1 cellular context compared by ENCODE assay signal in the genomic region with DNA sequence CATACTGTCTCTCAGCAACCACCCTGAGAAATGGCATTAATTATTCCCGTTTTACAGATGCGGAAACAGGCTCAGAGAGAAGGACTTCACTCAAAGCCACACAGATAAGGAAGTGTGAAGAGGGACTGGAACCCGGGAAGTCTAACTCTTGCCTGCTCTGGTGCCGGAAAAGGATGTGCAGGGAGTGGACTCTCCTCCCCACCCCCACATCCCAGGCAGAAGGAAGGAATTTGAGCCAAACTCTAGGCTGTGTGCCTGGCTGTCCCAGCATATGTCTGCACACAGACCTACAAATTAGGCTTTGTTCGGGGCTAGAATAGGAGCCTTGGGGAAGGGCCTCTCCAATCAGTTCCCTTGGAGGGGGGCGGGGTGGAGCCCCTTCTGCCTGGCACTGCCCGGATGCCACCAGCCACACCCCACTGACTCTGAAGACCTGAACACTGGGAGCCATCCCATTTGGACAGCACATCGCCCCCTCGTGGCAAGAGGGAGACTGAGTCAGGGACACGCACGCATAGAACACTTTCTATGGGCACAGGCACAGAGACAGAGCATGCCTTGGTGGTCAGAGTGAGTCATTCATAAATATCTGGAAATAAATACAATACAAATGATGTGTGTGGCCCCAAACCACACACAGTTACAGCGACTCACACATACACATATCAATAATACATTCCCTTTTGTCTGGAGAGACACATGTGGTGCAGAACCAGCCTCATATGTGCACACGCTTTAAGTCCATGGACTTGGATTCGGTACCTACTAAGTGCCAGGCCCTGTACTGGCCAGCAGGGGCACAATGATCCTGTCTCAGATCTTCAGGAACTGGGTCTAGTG.
A peak's percentile ranks its signal among the peaks of the same experiment; 100 is the strongest.
TF ChIP-seq lines count a peak whose summit lies in the region.

No MANE protein-coding gene starts in this region.

TF ChIP-seq in HepG2, 621 proteins besides CTCF, POLR2A, EP300 and RAD21 (continued from another document and continues in another):
- TF ChIP-seq PHF21A (CRISPR knock-in tag; IDR thresholded peaks at IDR 0.05): no peak
- TF ChIP-seq NFIB (CRISPR knock-in tag; IDR thresholded peaks at IDR 0.05; ENCODE audit: borderline replicate concordance): no peak
- TF ChIP-seq, protein P1, sequence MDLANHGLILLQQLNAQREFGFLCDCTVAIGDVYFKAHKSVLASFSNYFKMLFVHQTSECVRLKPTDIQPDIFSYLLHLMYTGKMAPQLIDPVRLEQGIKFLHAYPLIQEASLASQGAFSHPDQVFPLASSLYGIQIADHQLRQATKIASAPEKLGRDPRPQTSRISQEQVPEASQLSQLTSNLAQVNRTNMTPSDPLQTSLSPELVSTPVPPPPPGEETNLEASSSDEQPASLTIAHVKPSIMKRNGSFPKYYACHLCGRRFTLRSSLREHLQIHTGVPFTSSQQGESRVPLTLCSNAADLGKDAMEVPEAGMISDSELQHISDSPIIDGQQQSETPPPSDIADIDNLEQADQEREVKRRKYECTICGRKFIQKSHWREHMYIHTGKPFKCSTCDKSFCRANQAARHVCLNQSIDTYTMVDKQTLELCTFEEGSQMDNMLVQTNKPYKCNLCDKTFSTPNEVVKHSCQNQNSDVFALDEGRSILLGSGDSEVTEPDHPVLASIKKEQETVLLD (CRISPR knock-in tag; IDR thresholded peaks at IDR 0.05; ENCODE audit: low read depth): no peak
- TF ChIP-seq, protein P2, sequence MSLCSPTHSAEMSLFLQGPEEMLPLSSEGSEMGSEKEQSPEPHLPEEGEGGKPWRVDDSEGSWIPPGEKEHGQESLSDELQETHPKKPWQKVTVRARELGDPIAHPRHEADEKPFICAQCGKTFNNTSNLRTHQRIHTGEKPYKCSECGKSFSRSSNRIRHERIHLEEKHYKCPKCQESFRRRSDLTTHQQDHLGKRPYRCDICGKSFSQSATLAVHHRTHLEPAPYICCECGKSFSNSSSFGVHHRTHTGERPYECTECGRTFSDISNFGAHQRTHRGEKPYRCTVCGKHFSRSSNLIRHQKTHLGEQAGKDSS (CRISPR knock-in tag; IDR thresholded peaks at IDR 0.05; ENCODE audit: borderline replicate concordance, low read depth): 0 out of 2 replicates have a peak, but pooled peaks have one; percentile 31
- TF ChIP-seq, protein P3, sequence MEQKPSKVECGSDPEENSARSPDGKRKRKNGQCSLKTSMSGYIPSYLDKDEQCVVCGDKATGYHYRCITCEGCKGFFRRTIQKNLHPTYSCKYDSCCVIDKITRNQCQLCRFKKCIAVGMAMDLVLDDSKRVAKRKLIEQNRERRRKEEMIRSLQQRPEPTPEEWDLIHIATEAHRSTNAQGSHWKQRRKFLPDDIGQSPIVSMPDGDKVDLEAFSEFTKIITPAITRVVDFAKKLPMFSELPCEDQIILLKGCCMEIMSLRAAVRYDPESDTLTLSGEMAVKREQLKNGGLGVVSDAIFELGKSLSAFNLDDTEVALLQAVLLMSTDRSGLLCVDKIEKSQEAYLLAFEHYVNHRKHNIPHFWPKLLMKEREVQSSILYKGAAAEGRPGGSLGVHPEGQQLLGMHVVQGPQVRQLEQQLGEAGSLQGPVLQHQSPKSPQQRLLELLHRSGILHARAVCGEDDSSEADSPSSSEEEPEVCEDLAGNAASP (CRISPR knock-in tag; IDR thresholded peaks at IDR 0.05; ENCODE audit: borderline replicate concordance): peak; percentile 28; the same call in 1 of the 2 replicates
- TF ChIP-seq KLF16 (CRISPR knock-in tag; IDR thresholded peaks at IDR 0.05): no peak
- TF ChIP-seq BHLHE40 (IDR thresholded peaks at IDR 0.05; ENCODE audit: low read length): peak; percentile 28; the same call in 1 of the 2 replicates
- no peak for TF ChIP-seq ZFYVE20 (CRISPR knock-in tag; IDR thresholded peaks at IDR 0.05; ENCODE audit: borderline replicate concordance, low read depth)
- TF ChIP-seq, protein P4, sequence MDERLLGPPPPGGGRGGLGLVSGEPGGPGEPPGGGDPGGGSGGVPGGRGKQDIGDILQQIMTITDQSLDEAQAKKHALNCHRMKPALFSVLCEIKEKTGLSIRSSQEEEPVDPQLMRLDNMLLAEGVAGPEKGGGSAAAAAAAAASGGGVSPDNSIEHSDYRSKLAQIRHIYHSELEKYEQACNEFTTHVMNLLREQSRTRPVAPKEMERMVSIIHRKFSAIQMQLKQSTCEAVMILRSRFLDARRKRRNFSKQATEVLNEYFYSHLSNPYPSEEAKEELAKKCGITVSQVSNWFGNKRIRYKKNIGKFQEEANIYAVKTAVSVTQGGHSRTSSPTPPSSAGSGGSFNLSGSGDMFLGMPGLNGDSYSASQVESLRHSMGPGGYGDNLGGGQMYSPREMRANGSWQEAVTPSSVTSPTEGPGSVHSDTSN (CRISPR knock-in tag; IDR thresholded peaks at IDR 0.05): no peak
- TF ChIP-seq ZBTB20 (CRISPR knock-in tag; IDR thresholded peaks at IDR 0.05; ENCODE audit: borderline replicate concordance, low read depth): no peak
- TF ChIP-seq ZSCAN9 (CRISPR knock-in tag; IDR thresholded peaks at IDR 0.05; ENCODE audit: borderline replicate concordance): no peak
- TF ChIP-seq PHF8 (CRISPR knock-in tag; IDR thresholded peaks at IDR 0.05): peak; percentile 37; the same call in 1 of the 2 replicates
- TF ChIP-seq, protein P5, sequence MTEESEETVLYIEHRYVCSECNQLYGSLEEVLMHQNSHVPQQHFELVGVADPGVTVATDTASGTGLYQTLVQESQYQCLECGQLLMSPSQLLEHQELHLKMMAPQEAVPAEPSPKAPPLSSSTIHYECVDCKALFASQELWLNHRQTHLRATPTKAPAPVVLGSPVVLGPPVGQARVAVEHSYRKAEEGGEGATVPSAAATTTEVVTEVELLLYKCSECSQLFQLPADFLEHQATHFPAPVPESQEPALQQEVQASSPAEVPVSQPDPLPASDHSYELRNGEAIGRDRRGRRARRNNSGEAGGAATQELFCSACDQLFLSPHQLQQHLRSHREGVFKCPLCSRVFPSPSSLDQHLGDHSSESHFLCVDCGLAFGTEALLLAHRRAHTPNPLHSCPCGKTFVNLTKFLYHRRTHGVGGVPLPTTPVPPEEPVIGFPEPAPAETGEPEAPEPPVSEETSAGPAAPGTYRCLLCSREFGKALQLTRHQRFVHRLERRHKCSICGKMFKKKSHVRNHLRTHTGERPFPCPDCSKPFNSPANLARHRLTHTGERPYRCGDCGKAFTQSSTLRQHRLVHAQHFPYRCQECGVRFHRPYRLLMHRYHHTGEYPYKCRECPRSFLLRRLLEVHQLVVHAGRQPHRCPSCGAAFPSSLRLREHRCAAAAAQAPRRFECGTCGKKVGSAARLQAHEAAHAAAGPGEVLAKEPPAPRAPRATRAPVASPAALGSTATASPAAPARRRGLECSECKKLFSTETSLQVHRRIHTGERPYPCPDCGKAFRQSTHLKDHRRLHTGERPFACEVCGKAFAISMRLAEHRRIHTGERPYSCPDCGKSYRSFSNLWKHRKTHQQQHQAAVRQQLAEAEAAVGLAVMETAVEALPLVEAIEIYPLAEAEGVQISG (CRISPR knock-in tag; IDR thresholded peaks at IDR 0.05): peak; percentile 64
- no peak for TF ChIP-seq ZNF34 (CRISPR knock-in tag; IDR thresholded peaks at IDR 0.05; ENCODE audit: borderline replicate concordance)
- TF ChIP-seq HNF4A (CRISPR knock-in tag; IDR thresholded peaks at IDR 0.05): no peak
- 0 out of 2 replicates have a peak, but pooled peaks have one; percentile 15 for TF ChIP-seq ZNF292 (CRISPR knock-in tag; IDR thresholded peaks at IDR 0.05; ENCODE audit: borderline replicate concordance, low read depth)
- no peak for TF ChIP-seq ZNF777 (CRISPR knock-in tag; IDR thresholded peaks at IDR 0.05)
- no peak for TF ChIP-seq HNRNPLL (IDR thresholded peaks at IDR 0.05; ENCODE audit: low read depth, low read length, poor library complexity, severe bottlenecking)
- no peak for TF ChIP-seq ZNF790 (CRISPR knock-in tag; IDR thresholded peaks at IDR 0.05; ENCODE audit: borderline replicate concordance)
- TF ChIP-seq ZNF768 (CRISPR knock-in tag; IDR thresholded peaks at IDR 0.05): 0 out of 2 replicates have a peak, but pooled peaks have one; percentile 28
- TF ChIP-seq, protein P6, sequence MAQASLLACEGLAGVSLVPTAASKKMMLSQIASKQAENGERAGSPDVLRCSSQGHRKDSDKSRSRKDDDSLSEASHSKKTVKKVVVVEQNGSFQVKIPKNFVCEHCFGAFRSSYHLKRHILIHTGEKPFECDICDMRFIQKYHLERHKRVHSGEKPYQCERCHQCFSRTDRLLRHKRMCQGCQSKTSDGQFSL (CRISPR knock-in tag; IDR thresholded peaks at IDR 0.05): no peak
- TF ChIP-seq MED8 (CRISPR knock-in tag; IDR thresholded peaks at IDR 0.05; ENCODE audit: insufficient replicate concordance): no peak
- TF ChIP-seq ZNF678 (CRISPR knock-in tag; IDR thresholded peaks at IDR 0.05): no peak
- no peak for TF ChIP-seq NCOR1 (IDR thresholded peaks at IDR 0.05; ENCODE audit: borderline replicate concordance, low read length)
- TF ChIP-seq, protein P7, sequence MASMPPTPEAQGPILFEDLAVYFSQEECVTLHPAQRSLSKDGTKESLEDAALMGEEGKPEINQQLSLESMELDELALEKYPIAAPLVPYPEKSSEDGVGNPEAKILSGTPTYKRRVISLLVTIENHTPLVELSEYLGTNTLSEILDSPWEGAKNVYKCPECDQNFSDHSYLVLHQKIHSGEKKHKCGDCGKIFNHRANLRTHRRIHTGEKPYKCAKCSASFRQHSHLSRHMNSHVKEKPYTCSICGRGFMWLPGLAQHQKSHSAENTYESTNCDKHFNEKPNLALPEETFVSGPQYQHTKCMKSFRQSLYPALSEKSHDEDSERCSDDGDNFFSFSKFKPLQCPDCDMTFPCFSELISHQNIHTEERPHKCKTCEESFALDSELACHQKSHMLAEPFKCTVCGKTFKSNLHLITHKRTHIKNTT (CRISPR knock-in tag; IDR thresholded peaks at IDR 0.05): no peak
- TF ChIP-seq ZNF598 (CRISPR knock-in tag; IDR thresholded peaks at IDR 0.05; ENCODE audit: borderline replicate concordance): no peak
- TF ChIP-seq, protein P8, sequence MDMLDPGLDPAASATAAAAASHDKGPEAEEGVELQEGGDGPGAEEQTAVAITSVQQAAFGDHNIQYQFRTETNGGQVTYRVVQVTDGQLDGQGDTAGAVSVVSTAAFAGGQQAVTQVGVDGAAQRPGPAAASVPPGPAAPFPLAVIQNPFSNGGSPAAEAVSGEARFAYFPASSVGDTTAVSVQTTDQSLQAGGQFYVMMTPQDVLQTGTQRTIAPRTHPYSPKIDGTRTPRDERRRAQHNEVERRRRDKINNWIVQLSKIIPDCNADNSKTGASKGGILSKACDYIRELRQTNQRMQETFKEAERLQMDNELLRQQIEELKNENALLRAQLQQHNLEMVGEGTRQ (IDR thresholded peaks at IDR 0.05; ENCODE audit: low read depth, low read length): no peak
- TF ChIP-seq, protein P8 (CRISPR knock-in tag; IDR thresholded peaks at IDR 0.05; ENCODE audit: borderline replicate concordance): no peak
- TF ChIP-seq NFATC3 (CRISPR knock-in tag; IDR thresholded peaks at IDR 0.05): peak; percentile 82; the same call in 1 of the 2 replicates
- no peak for TF ChIP-seq NKX3-1 (CRISPR knock-in tag; IDR thresholded peaks at IDR 0.05)
- 0 out of 2 replicates have a peak, but pooled peaks have one; percentile 22 for TF ChIP-seq DNMT3B (CRISPR knock-in tag; conservative IDR thresholded peaks at IDR 0.05)
- peak; percentile 5; the same call in 1 of the 2 replicates for TF ChIP-seq FOXA3 (CRISPR knock-in tag; IDR thresholded peaks at IDR 0.05)
- TF ChIP-seq ZNF224 (CRISPR knock-in tag; IDR thresholded peaks at IDR 0.05): no peak
- no peak for TF ChIP-seq MAFF (IDR thresholded peaks at IDR 0.05; ENCODE audit: low read depth, low read length)
- TF ChIP-seq KMT2B (CRISPR knock-in tag; IDR thresholded peaks at IDR 0.05): peak; percentile 42; the same call in 1 of the 2 replicates
- TF ChIP-seq ZKSCAN1 (IDR thresholded peaks at IDR 0.05; ENCODE audit: low read length): peak; percentile 97
- no peak for TF ChIP-seq POLR2G (IDR thresholded peaks at IDR 0.05; ENCODE audit: low read depth, low read length)
- no peak for TF ChIP-seq MTF2 (CRISPR knock-in tag; IDR thresholded peaks at IDR 0.05; ENCODE audit: borderline replicate concordance)
- no peak for TF ChIP-seq ZBTB21 (CRISPR knock-in tag; IDR thresholded peaks at IDR 0.05)
- TF ChIP-seq, protein P9, sequence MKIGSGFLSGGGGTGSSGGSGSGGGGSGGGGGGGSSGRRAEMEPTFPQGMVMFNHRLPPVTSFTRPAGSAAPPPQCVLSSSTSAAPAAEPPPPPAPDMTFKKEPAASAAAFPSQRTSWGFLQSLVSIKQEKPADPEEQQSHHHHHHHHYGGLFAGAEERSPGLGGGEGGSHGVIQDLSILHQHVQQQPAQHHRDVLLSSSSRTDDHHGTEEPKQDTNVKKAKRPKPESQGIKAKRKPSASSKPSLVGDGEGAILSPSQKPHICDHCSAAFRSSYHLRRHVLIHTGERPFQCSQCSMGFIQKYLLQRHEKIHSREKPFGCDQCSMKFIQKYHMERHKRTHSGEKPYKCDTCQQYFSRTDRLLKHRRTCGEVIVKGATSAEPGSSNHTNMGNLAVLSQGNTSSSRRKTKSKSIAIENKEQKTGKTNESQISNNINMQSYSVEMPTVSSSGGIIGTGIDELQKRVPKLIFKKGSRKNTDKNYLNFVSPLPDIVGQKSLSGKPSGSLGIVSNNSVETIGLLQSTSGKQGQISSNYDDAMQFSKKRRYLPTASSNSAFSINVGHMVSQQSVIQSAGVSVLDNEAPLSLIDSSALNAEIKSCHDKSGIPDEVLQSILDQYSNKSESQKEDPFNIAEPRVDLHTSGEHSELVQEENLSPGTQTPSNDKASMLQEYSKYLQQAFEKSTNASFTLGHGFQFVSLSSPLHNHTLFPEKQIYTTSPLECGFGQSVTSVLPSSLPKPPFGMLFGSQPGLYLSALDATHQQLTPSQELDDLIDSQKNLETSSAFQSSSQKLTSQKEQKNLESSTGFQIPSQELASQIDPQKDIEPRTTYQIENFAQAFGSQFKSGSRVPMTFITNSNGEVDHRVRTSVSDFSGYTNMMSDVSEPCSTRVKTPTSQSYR (CRISPR knock-in tag; IDR thresholded peaks at IDR 0.05; ENCODE audit: borderline replicate concordance): no peak; the same call in 1 of the 2 replicates
- TF ChIP-seq ZNF30 (CRISPR knock-in tag; IDR thresholded peaks at IDR 0.05): no peak
- no peak for TF ChIP-seq KDM5B (CRISPR knock-in tag; IDR thresholded peaks at IDR 0.05; ENCODE audit: borderline replicate concordance)
- no peak for TF ChIP-seq NAIF1 (CRISPR knock-in tag; IDR thresholded peaks at IDR 0.05; ENCODE audit: borderline replicate concordance)
- no peak for TF ChIP-seq RBM39 (IDR thresholded peaks at IDR 0.05; ENCODE audit: low read depth, low read length, poor library complexity, severe bottlenecking)
